In genomic region chr3:56785499-56785898, GRCh38 we compare ENCODE assay signal across 16 cellular contexts. TPM values are rescaled to one million over a fixed set of nuclear protein-coding genes. Genes with fewer than 3 reads are reported as not detected.
DNase-seq lines count a peak whose midpoint lies in the region; ATAC-seq and TF ChIP-seq lines count a peak whose summit lies in the region.
"Had no signal": no experiment of that assay in that cellular context is flagged by ENCODE, and none has a peak within 500 bp of the region (broad histone marks: within the 10 kb centered on the region; RNA-seq: fewer than 3 reads in every experiment).

No MANE protein-coding gene starts in this region.

- peak overlapping the region; percentile 88 for H3K27ac Mint-ChIP-seq in CD8-positive, alpha-beta T cell
- peak overlapping the region; percentile 94 for H3K27ac Mint-ChIP-seq in central memory CD8-positive, alpha-beta T cell (ENCODE audit: low read depth)
- H3K27ac Mint-ChIP-seq in progenitor cell of endocrine pancreas (peak overlapping the region; percentile 82), HFFc6 (no peak overlapping the region)

- no peak for ATAC-seq in CD8-positive, alpha-beta T cell
- no peak for ATAC-seq in central memory CD8-positive, alpha-beta T cell (replicated peaks; ENCODE audit: extremely low read depth, poor library complexity, severe bottlenecking)
- ATAC-seq in HG03108 (IDR thresholded peaks at IDR 0.05; ENCODE audit: unreplicated experiment), result no peak
- ATAC-seq: foreskin keratinocyte had no signal

- peaks cover 99% of the 10 kb centered on the region for H3K4me1 Mint-ChIP-seq in CD8-positive, alpha-beta T cell (ENCODE audit: low read depth)
- peaks cover 95% of the 10 kb centered on the region for H3K4me1 Mint-ChIP-seq in central memory CD8-positive, alpha-beta T cell
- H3K4me1 Mint-ChIP-seq in progenitor cell of endocrine pancreas (ENCODE audit: low read depth), result peaks cover 70% of the 10 kb centered on the region
- H3K4me1 Mint-ChIP-seq in HFFc6 (ENCODE audit: low read depth), result peaks cover 24% of the 10 kb centered on the region

- H3K27me3 Mint-ChIP-seq in CD8-positive, alpha-beta T cell (ENCODE audit: low read depth), result no peaks in the 10 kb centered on the region
- no peaks in the 10 kb centered on the region for H3K27me3 Mint-ChIP-seq in central memory CD8-positive, alpha-beta T cell
- H3K27me3 Mint-ChIP-seq in progenitor cell of endocrine pancreas (no peaks in the 10 kb centered on the region), HFFc6 (ENCODE audit: insufficient read depth) (peaks cover 4% of the 10 kb centered on the region)

- no peaks in the 10 kb centered on the region for H3K27me3 ChIP-seq in CD8-positive, alpha-beta T cell (ENCODE audit: insufficient read depth, low read length)
- no peaks in the 10 kb centered on the region for H3K27me3 ChIP-seq in Peyer's patch
- H3K27me3 ChIP-seq: foreskin keratinocyte had no signal

- DNase-seq in CD8-positive, alpha-beta T cell, result no peak
- DNase-seq in Peyer's patch, result no peak
- no peak for DNase-seq in central memory CD8-positive, alpha-beta T cell (ENCODE audit: low spot score in 2 of 2)
- no peak for DNase-seq in progenitor cell of endocrine pancreas (ENCODE audit: low spot score, unreplicated experiment)
- DNase-seq in COLO829 (ENCODE audit: low spot score), result no peak
- no peak for DNase-seq in HFFc6
- DNase-seq: effector CD8-positive, alpha-beta T cell; foreskin keratinocyte; GDM1; H9; NCI-H1930; NCI-H69; stimulated activated CD4-positive, alpha-beta T cell treated with anti-CD3 and anti-CD28 coated beads, Interleukin-2, amount 100 ng/mL, for 48 hours; T-helper 9 cell had no signal

- H3K4me3 Mint-ChIP-seq in CD8-positive, alpha-beta T cell, result peak overlapping the region; percentile 57
- peak overlapping the region; percentile 73 for H3K4me3 Mint-ChIP-seq in central memory CD8-positive, alpha-beta T cell
- H3K4me3 Mint-ChIP-seq in progenitor cell of endocrine pancreas (ENCODE audit: low read depth) (no peak overlapping the region), HFFc6 (no peak overlapping the region)
- H3K4me3 Mint-ChIP-seq: H9 had no signal

- no peaks in the 10 kb centered on the region for H3K9me3 Mint-ChIP-seq in CD8-positive, alpha-beta T cell
- no peaks in the 10 kb centered on the region for H3K9me3 Mint-ChIP-seq in central memory CD8-positive, alpha-beta T cell
- H3K9me3 Mint-ChIP-seq in progenitor cell of endocrine pancreas (ENCODE audit: low read depth) (no peaks in the 10 kb centered on the region), HFFc6 (no peaks in the 10 kb centered on the region)
- H3K9me3 Mint-ChIP-seq: H9 had no signal

- peaks cover 23% of the 10 kb centered on the region for H3K36me3 Mint-ChIP-seq in CD8-positive, alpha-beta T cell
- H3K36me3 Mint-ChIP-seq in central memory CD8-positive, alpha-beta T cell (ENCODE audit: insufficient read depth), result peaks cover 18% of the 10 kb centered on the region
- peaks cover 9% of the 10 kb centered on the region for H3K36me3 Mint-ChIP-seq in progenitor cell of endocrine pancreas (ENCODE audit: insufficient read depth)
- no peaks in the 10 kb centered on the region; the same call in 1 of the 2 replicates for H3K36me3 Mint-ChIP-seq in HFFc6 (ENCODE audit: low read depth)

- POLR2A ChIA-PET in CD8-positive, alpha-beta T cell (lab: Charles Lee), result interaction anchor here (0.6 to 12.9 kb wide), 7 partner anchors 9 to 103 kb away, joined by 3 to 182 read pairs (median 5); partner anchors contain the start of genes ARHGEF3 and TASOR

- TF ChIP-seq CTCF in CD8-positive, alpha-beta T cell (IDR thresholded peaks at IDR 0.05), result no peak
- TF ChIP-seq CTCF in Peyer's patch (IDR thresholded peaks at IDR 0.05), result no peak
- TF ChIP-seq CTCF in progenitor cell of endocrine pancreas (IDR thresholded peaks at IDR 0.05; ENCODE audit: unreplicated experiment), result no peak
- TF ChIP-seq CTCF in HFFc6 (IDR thresholded peaks at IDR 0.05), result no peak

- intact Hi-C loops in CD8-positive, alpha-beta T cell (cut with DNase I, micrococcal nuclease), result loop anchor here in 1 of 2 experiments (1.0 kb wide), 1 partner anchor 12 kb away; no protein-coding TSS in a partner anchor

- CTCF ChIA-PET in CD8-positive, alpha-beta T cell (lab: Charles Lee), result interaction anchor here (0.6 to 8.6 kb wide), 6 partner anchors 13 to 210 kb away, joined by 3 to 117 read pairs (median 4); partner anchors contain the start of gene ARHGEF3

- H3K4me3 ChIP-seq in CD8-positive, alpha-beta T cell (ENCODE audit: low read depth, low read length), result peak overlapping the region; percentile 24
- H3K4me3 ChIP-seq in Peyer's patch, result no peak overlapping the region

- no peaks in the 10 kb centered on the region for H3K9me3 ChIP-seq in CD8-positive, alpha-beta T cell (ENCODE audit: low read length)
- no peaks in the 10 kb centered on the region for H3K9me3 ChIP-seq in Peyer's patch

- no peak for TF ChIP-seq POLR2A in Peyer's patch (IDR thresholded peaks at IDR 0.05)

- H3K4me1 ChIP-seq in CD8-positive, alpha-beta T cell (ENCODE audit: insufficient read depth, low read length), result peaks cover 98% of the 10 kb centered on the region
- peaks cover 0 to 42% (median 12%) of the 10 kb centered on the region in 4 donors for H3K4me1 ChIP-seq in Peyer's patch

- no peaks in the 10 kb centered on the region for H3K36me3 ChIP-seq in CD8-positive, alpha-beta T cell (ENCODE audit: insufficient read depth, low read length)
- no peaks in the 10 kb centered on the region for H3K36me3 ChIP-seq in Peyer's patch

- H3K27ac ChIP-seq in CD8-positive, alpha-beta T cell (ENCODE audit: low read depth, low read length), result peak overlapping the region; percentile 51
- peak overlapping the region; percentile 69 to 79 (median 69) for H3K27ac ChIP-seq in Peyer's patch
- H3K27ac ChIP-seq: foreskin keratinocyte, HL-60 had no signal

RNA-seq across cellular contexts. Expression of gene ARHGEF3, which starts 16.2 kb away (rescaled TPM):
- total RNA-seq in CD8-positive, alpha-beta T cell, result 10 to 100 TPM; 38.8 to 39.9 TPM
- total RNA-seq in Peyer's patch, result 10 to 100 TPM in 1 of 4 donors, 1 to 10 TPM in 3; 4.5 to 40.4 (median 6.2) TPM
- 60.4 and 72.2 TPM in 2 replicates for total RNA-seq in progenitor cell of endocrine pancreas
- total RNA-seq in HFFc6 (2021; fragmentation: NEBNext Ultra II Directional; extraction: Animal tissue kit (Norgen Biotek cat#: 25700)), result 1 to 10 TPM; 1.7 to 5.9 (median 2.4) TPM

Comparison
In these comparisons a context has a peak if more than half of its experiments do, and no peak if none do; other contexts are left out.
1. H3K4me3 Mint-ChIP-seq: peak in CD8-positive, alpha-beta T cell (single experiment) and central memory CD8-positive, alpha-beta T cell (single experiment); none in progenitor cell of endocrine pancreas (single experiment) and HFFc6 (single experiment).